In the genomic region with DNA sequence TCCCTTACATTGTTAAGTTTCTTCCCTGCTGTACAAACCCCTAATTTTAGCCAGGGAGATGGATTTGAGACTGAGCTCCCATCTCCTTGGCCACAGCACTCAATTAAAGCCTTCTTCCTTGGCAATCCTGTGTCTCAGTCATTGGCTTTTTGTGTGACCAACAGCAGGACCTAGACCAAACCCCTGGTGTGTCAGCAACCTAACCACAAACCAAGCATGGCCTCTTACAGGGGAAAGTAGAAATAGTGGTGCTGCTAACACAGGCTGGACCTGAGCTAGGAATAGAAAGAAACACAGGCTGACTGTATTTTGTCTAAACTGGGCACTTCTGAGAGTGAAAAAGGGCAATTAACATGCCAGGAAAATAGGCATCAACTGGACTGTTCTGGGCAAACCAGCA, we compare ENCODE assay signal across 9 cellular contexts. TPM values are rescaled to one million over a fixed set of nuclear protein-coding genes. Genes with fewer than 3 reads are reported as not detected.
DNase-seq lines count a peak whose midpoint lies in the region; ATAC-seq and TF ChIP-seq lines count a peak whose summit lies in the region.
"Had no signal": no experiment of that assay in that cellular context is flagged by ENCODE, and none has a peak within 500 bp of the region (broad histone marks: within the 10 kb centered on the region; RNA-seq: fewer than 3 reads in every experiment).

No MANE protein-coding gene starts in this region.

- H3K36me3 Mint-ChIP-seq in T-helper 2 cell treated with Interferon-gamma antibody and Interleukin-4, amounts not matched to agents 5 μg/mL and 100 μg/mL, for 36 hours (ENCODE audit: low read depth): peaks cover 38% of the 10 kb centered on the region
- H3K36me3 Mint-ChIP-seq in CD4-positive, alpha-beta T cell (ENCODE audit: low read depth): no peaks in the 10 kb centered on the region

- intact Hi-C loops in CD4-positive, alpha-beta T cell (cut with DNase I, micrococcal nuclease): no loop called here
- intact Hi-C loops in breast epithelium (cut with DNase I; ENCODE audit: low total_unique reads): no loop called here

- H3K27ac ChIP-seq in mesodermal cell (ENCODE audit: low read depth, low read length, severe bottlenecking) (peak overlapping the region; percentile 49), breast epithelium (no peak overlapping the region)
- no peak overlapping the region for H3K27ac ChIP-seq in CD4-positive, alpha-beta T cell (ENCODE audit: low read depth, low read length)
- H3K27ac ChIP-seq: epithelial cell of prostate had no signal

- DNase-seq in GM10248 (ENCODE audit: extremely low spot score): peak; percentile 59
- DNase-seq in T-helper 2 cell treated with Interferon-gamma antibody and Interleukin-4, amounts not matched to agents 5 μg/mL and 100 μg/mL, for 36 hours (ENCODE audit: low spot score): peak; percentile 58
- DNase-seq in HPDE6-E6E7 (ENCODE audit: extremely low spot score): no peak
- DNase-seq in CD4-positive, alpha-beta T cell: no peak
- DNase-seq in breast epithelium (ENCODE audit: low spot score in 2 of 2): no peak
- no peak for DNase-seq in dedifferentiated amniotic fluid mesenchymal stem cell (ENCODE audit: extremely low spot score)

- TF ChIP-seq CTCF in GM10248 (IDR thresholded peaks at IDR 0.05; ENCODE audit: control extremely low read depth, extremely low read depth, low read depth, missing control alignments) (no peak), breast epithelium (IDR thresholded peaks at IDR 0.05) (no peak)
- TF ChIP-seq CTCF in CD4-positive, alpha-beta T cell (IDR thresholded peaks at IDR 0.05): no peak

- POLR2A ChIA-PET in GM10248 (lab: Yijun Ruan, JAX): interaction anchor here (0.9 kb wide), 1 partner anchor 44 kb away, joined by 3 read pairs; no protein-coding TSS in a partner anchor
- POLR2A ChIA-PET in CD4-positive, alpha-beta T cell (lab: Charles Lee): no interaction called here

- H3K9me3 Mint-ChIP-seq in T-helper 2 cell treated with Interferon-gamma antibody and Interleukin-4, amounts not matched to agents 5 μg/mL and 100 μg/mL, for 36 hours: peaks cover 8% of the 10 kb centered on the region
- no peaks in the 10 kb centered on the region for H3K9me3 Mint-ChIP-seq in CD4-positive, alpha-beta T cell

- no peak overlapping the region for H3K4me3 ChIP-seq in mesodermal cell (ENCODE audit: extremely low read depth, insufficient read depth, low read length, poor library complexity, severe bottlenecking)
- H3K4me3 ChIP-seq in breast epithelium: no peak overlapping the region

- CTCF ChIA-PET in GM10248 (lab: Yijun Ruan, JAX): interaction anchor here (0.8 to 3.6 kb wide), 7 partner anchors 7 to 37 kb away, joined by 3 to 13 read pairs (median 4); no protein-coding TSS in a partner anchor
- CTCF ChIA-PET in CD4-positive, alpha-beta T cell (lab: Charles Lee): no interaction called here

- H3K9me3 ChIP-seq in mesodermal cell (ENCODE audit: control insufficient read depth, low read length) (peaks cover 4% of the 10 kb centered on the region), breast epithelium (no peaks in the 10 kb centered on the region)
- H3K9me3 ChIP-seq in CD4-positive, alpha-beta T cell (ENCODE audit: control insufficient read depth, low read length): no peaks in the 10 kb centered on the region

- H3K4me1 Mint-ChIP-seq in T-helper 2 cell treated with Interferon-gamma antibody and Interleukin-4, amounts not matched to agents 5 μg/mL and 100 μg/mL, for 36 hours (ENCODE audit: low read depth): peaks cover 54% of the 10 kb centered on the region
- peaks cover 7% of the 10 kb centered on the region for H3K4me1 Mint-ChIP-seq in CD4-positive, alpha-beta T cell (ENCODE audit: low read depth)

- no peak for TF ChIP-seq POLR2A in breast epithelium (IDR thresholded peaks at IDR 0.05)

- H3K27ac Mint-ChIP-seq in T-helper 2 cell treated with Interferon-gamma antibody and Interleukin-4, amounts not matched to agents 5 μg/mL and 100 μg/mL, for 36 hours: peak overlapping the region; percentile 73
- H3K27ac Mint-ChIP-seq in CD4-positive, alpha-beta T cell: no peak overlapping the region

- H3K36me3 ChIP-seq in mesodermal cell (ENCODE audit: control insufficient read depth, insufficient read depth, low read length): no peaks in the 10 kb centered on the region
- H3K36me3 ChIP-seq in breast epithelium: no peaks in the 10 kb centered on the region

- H3K27me3 Mint-ChIP-seq in T-helper 2 cell treated with Interferon-gamma antibody and Interleukin-4, amounts not matched to agents 5 μg/mL and 100 μg/mL, for 36 hours (ENCODE audit: low read depth): no peaks in the 10 kb centered on the region
- H3K27me3 Mint-ChIP-seq in CD4-positive, alpha-beta T cell: no peaks in the 10 kb centered on the region

- peak; percentile 58 for ATAC-seq in HG02571 (IDR thresholded peaks at IDR 0.05; ENCODE audit: unreplicated experiment)
- no peak for ATAC-seq in CD4-positive, alpha-beta T cell (ENCODE audit: poor library complexity)

- peak overlapping the region; percentile 44 for H3K4me3 Mint-ChIP-seq in T-helper 2 cell treated with Interferon-gamma antibody and Interleukin-4, amounts not matched to agents 5 μg/mL and 100 μg/mL, for 36 hours
- no peak overlapping the region for H3K4me3 Mint-ChIP-seq in CD4-positive, alpha-beta T cell

- H3K27me3 ChIP-seq in CD4-positive, alpha-beta T cell (ENCODE audit: control insufficient read depth, insufficient read depth, low read length): no peaks in the 10 kb centered on the region
- H3K27me3 ChIP-seq in breast epithelium: no peaks in the 10 kb centered on the region

- H3K4me1 ChIP-seq in mesodermal cell (ENCODE audit: control insufficient read depth, insufficient read depth, low read length, poor library complexity, severe bottlenecking): peaks cover 20% of the 10 kb centered on the region
- H3K4me1 ChIP-seq in breast epithelium: no peaks in the 10 kb centered on the region

RNA-seq across cellular contexts. Expression of a gene that starts 37.9 kb away (rescaled TPM):
- 7.9 TPM for polyA plus RNA-seq in mesodermal cell (2013, experiment 1 of 2)
- 8.1 TPM for polyA plus RNA-seq in mesodermal cell (2013, experiment 2 of 2)
- total RNA-seq in CD4-positive, alpha-beta T cell: 1 to 10 TPM; 5.5 to 5.8 TPM
- 10 to 100 TPM; 17.3 to 19.0 (median 18.9) TPM for total RNA-seq in breast epithelium

Comparison
In these comparisons a context has a peak if more than half of its experiments do, and no peak if none do; other contexts are left out.
1. DNase-seq: peak in GM10248 (single experiment) and T-helper 2 cell treated with Interferon-gamma antibody and Interleukin-4, amounts not matched to agents 5 μg/mL and 100 μg/mL, for 36 hours (single experiment); none in HPDE6-E6E7 (single experiment), CD4-positive, alpha-beta T cell (0 of 10), breast epithelium (0 of 2) and dedifferentiated amniotic fluid mesenchymal stem cell (single experiment).